ENCODE assay signal across 1 cellular context in the genomic region with DNA sequence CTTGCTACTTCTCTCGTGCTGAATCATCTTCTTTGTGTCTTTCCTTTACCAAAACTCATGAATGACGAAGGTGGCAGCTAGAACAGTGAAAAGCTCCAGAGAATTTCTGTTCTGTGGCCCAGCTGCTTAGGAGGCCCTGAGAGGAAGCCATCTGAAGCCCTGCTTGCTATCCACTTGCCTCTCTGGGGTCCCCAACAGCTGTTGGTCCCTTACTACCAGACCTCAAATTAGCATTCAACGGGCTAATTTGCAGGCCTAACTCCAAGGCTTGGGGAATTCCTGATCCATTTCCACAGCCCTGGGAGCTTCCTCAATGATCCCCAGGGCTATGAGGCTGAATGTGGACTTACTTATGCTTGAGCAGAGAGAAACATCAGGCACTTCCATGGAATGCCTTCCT.
TF ChIP-seq lines count a peak whose summit lies in the region.

No MANE protein-coding gene starts in this region.

TF ChIP-seq in SK-N-SH, 30 proteins besides CTCF, POLR2A, EP300 and RAD21:
- TF ChIP-seq, protein P1, sequence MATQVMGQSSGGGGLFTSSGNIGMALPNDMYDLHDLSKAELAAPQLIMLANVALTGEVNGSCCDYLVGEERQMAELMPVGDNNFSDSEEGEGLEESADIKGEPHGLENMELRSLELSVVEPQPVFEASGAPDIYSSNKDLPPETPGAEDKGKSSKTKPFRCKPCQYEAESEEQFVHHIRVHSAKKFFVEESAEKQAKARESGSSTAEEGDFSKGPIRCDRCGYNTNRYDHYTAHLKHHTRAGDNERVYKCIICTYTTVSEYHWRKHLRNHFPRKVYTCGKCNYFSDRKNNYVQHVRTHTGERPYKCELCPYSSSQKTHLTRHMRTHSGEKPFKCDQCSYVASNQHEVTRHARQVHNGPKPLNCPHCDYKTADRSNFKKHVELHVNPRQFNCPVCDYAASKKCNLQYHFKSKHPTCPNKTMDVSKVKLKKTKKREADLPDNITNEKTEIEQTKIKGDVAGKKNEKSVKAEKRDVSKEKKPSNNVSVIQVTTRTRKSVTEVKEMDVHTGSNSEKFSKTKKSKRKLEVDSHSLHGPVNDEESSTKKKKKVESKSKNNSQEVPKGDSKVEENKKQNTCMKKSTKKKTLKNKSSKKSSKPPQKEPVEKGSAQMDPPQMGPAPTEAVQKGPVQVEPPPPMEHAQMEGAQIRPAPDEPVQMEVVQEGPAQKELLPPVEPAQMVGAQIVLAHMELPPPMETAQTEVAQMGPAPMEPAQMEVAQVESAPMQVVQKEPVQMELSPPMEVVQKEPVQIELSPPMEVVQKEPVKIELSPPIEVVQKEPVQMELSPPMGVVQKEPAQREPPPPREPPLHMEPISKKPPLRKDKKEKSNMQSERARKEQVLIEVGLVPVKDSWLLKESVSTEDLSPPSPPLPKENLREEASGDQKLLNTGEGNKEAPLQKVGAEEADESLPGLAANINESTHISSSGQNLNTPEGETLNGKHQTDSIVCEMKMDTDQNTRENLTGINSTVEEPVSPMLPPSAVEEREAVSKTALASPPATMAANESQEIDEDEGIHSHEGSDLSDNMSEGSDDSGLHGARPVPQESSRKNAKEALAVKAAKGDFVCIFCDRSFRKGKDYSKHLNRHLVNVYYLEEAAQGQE (IDR thresholded peaks at IDR 0.05; ENCODE audit: low read depth, low read length): no peak
- no peak for TF ChIP-seq SMC3 (IDR thresholded peaks at IDR 0.05; ENCODE audit: low read depth, low read length)
- no peak for TF ChIP-seq FOXM1 (IDR thresholded peaks at IDR 0.05; ENCODE audit: low read depth)
- TF ChIP-seq, protein P2, sequence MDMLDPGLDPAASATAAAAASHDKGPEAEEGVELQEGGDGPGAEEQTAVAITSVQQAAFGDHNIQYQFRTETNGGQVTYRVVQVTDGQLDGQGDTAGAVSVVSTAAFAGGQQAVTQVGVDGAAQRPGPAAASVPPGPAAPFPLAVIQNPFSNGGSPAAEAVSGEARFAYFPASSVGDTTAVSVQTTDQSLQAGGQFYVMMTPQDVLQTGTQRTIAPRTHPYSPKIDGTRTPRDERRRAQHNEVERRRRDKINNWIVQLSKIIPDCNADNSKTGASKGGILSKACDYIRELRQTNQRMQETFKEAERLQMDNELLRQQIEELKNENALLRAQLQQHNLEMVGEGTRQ (IDR thresholded peaks at IDR 0.05; ENCODE audit: borderline replicate concordance, low read depth, low read length): no peak
- TF ChIP-seq MEF2A (IDR thresholded peaks at IDR 0.05; ENCODE audit: borderline replicate concordance, low read depth): no peak
